Comparison of ENCODE assay signal across 11 cellular contexts in the genomic region with DNA sequence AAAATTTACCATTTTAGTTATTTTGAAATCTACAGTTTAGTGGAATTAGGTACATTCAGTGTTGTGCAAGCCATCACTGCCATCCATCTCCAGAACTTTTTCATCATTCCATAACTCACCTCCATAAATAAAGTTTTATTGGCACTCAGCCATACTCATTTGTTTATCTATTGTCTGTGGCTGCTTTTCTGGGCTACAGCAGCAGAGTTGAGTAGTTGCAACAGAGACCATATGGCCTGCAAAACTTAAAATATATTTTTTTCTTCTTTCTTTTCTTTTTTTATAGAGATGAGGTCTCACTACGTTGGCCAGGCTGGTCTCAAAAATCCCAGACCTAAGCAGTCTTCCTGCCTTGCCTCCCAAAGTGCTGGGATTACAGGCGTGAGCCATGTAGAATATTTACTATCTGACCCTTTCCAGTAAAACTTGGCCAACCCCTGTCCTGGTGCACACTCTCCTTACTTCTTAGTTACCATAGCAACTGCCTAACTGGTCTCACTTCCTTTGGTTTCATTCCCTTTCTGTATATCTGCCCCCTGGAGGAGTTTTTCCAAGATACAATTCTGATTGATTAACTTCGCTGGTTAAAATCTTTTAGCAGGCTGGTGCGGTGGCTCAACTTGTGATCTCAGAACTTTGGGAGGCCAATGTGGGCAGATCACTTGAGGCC.
DNase-seq lines count a peak whose midpoint lies in the region; ATAC-seq, FAIRE-seq and TF ChIP-seq lines count a peak whose summit lies in the region.
"Had no signal": no experiment of that assay in that cellular context is flagged by ENCODE, and none has a peak within 500 bp of the region (broad histone marks: within the 10 kb centered on the region; RNA-seq: fewer than 3 reads in every experiment).

No MANE protein-coding gene starts in this region.

- no peak overlapping the region for H3K4me3 ChIP-seq in Caco-2 (ENCODE audit: low read depth, low read length)
- H3K4me3 ChIP-seq in H1 (ENCODE audit: extremely low read depth in 1 of 4, insufficient read depth in 2 of 4, low read depth in 3 of 4, low read length in 4 of 4), result no peak overlapping the region
- H3K4me3 ChIP-seq in neural progenitor cell, result no peak overlapping the region
- H3K4me3 ChIP-seq in spleen, result no peak overlapping the region
- no peak overlapping the region for H3K4me3 ChIP-seq in aorta (ENCODE audit: low read length in 2 of 2)
- H3K4me3 ChIP-seq: skin epidermis had no signal

- H3K36me3 ChIP-seq in Caco-2 (ENCODE audit: control insufficient read depth, insufficient read depth, low read length) (peaks cover 3% of the 10 kb centered on the region), H1 (ENCODE audit: control insufficient read depth in 2 of 4, insufficient read depth in 4 of 4, low read length in 3 of 4) (no peaks in the 10 kb centered on the region), neural progenitor cell (no peaks in the 10 kb centered on the region), spleen (peaks cover 0 to 14% (median 0%) of the 10 kb centered on the region in 6 donors), aorta (ENCODE audit: control insufficient read depth in 1 of 2, insufficient read depth in 2 of 2, low read length in 1 of 2) (no peaks in the 10 kb centered on the region)

- H3K4me3 Mint-ChIP-seq in Caco-2 (ENCODE audit: unreplicated experiment) (no peak overlapping the region), neural progenitor cell (no peak overlapping the region)

- H4K91ac ChIP-seq in H1 (replicated peaks; ENCODE audit: insufficient read length, low read length), result no peak overlapping the region

- POLR2A ChIA-PET in Caco-2 (lab: Charles Lee) (no interaction called here), H1 (lab: Charles Lee; ENCODE audit: partially characterized antibody) (interaction anchor here (0.7 kb wide), 1 partner anchor 334 kb away, joined by 3 read pairs; no protein-coding TSS in a partner anchor)

- H2AFZ ChIP-seq in H1 (ENCODE audit: low read length) (no peak overlapping the region), neural progenitor cell (replicated peaks) (no peak overlapping the region)

- H3K27ac ChIP-seq in H1 (ENCODE audit: low read depth, low read length), result no peak overlapping the region
- no peak overlapping the region for H3K27ac ChIP-seq in neural progenitor cell
- no peak overlapping the region for H3K27ac ChIP-seq in spleen
- H3K27ac ChIP-seq in aorta (ENCODE audit: low read depth in 1 of 2, low read length in 2 of 2), result no peak overlapping the region
- H3K27ac ChIP-seq: skin epidermis had no signal

- H3K23me2 ChIP-seq in H1 (ENCODE audit: low read depth, low read length), result no peaks in the 10 kb centered on the region

- H4K20me1 ChIP-seq in H1 (replicated peaks in 1 of 2; ENCODE audit: control insufficient read depth in 1 of 2, insufficient read depth in 2 of 2, low read length in 2 of 2), result peaks cover 0 to 7% of the 10 kb centered on the region in 2 experiments
- H4K20me1 ChIP-seq in neural progenitor cell (ENCODE audit: low read depth), result peaks cover 35% of the 10 kb centered on the region

- peaks cover 6% of the 10 kb centered on the region for H3K79me1 ChIP-seq in H1 (ENCODE audit: low read depth, low read length)

- no peak overlapping the region for H3K4ac ChIP-seq in H1 (replicated peaks; ENCODE audit: insufficient read length, low read depth, low read length)

- H3K27me3 ChIP-seq in Caco-2 (replicated peaks; ENCODE audit: control insufficient read depth, insufficient read depth, low read length) (no peaks in the 10 kb centered on the region), H1 (replicated peaks in 1 of 4; ENCODE audit: control insufficient read depth in 3 of 4, extremely low read depth in 1 of 4, insufficient read depth in 3 of 4, low read length in 3 of 4) (no peaks in the 10 kb centered on the region), neural progenitor cell (no peaks in the 10 kb centered on the region), spleen (replicated peaks in 1 of 7) (no peaks in the 10 kb centered on the region), aorta (ENCODE audit: control insufficient read depth in 1 of 2, insufficient read depth in 2 of 2, low read length in 1 of 2) (no peaks in the 10 kb centered on the region)

- no peak overlapping the region for H2BK12ac ChIP-seq in H1 (ENCODE audit: low read depth, low read length)

- no peak overlapping the region for H4K8ac ChIP-seq in H1 (ENCODE audit: extremely low read depth, insufficient read depth, low read length)

- no peak overlapping the region for H3K56ac ChIP-seq in H1 (replicated peaks; ENCODE audit: insufficient read length, low read depth, low read length)

- no peaks in the 10 kb centered on the region for H3F3A ChIP-seq in neural progenitor cell (ENCODE audit: low read depth)

- no peak overlapping the region for H3K14ac ChIP-seq in H1 (ENCODE audit: insufficient read length)

- no peak overlapping the region for H2BK20ac ChIP-seq in H1 (ENCODE audit: low read length)

- ATAC-seq in aorta (ENCODE audit: low FRiP score), result no peak

- intact Hi-C loops in Caco-2 (cut with micrococcal nuclease; ENCODE audit: unreplicated experiment), result no loop called here
- intact Hi-C loops in spleen (cut with DNase I; ENCODE audit: low total_unique reads), result no loop called here
- intact Hi-C loops in aorta (cut with DNase I), result no loop called here

- H2BK15ac ChIP-seq in H1 (ENCODE audit: low read length), result no peak overlapping the region

- CTCF ChIA-PET in Caco-2 (lab: Charles Lee) (no interaction called here), H1 (lab: Charles Lee; ENCODE audit: partially characterized antibody) (interaction anchor here (1.5 kb wide), 1 partner anchor 102 kb away, joined by 4 read pairs; no protein-coding TSS in a partner anchor)

- H3K4me1 Mint-ChIP-seq in Caco-2 (ENCODE audit: low read depth, unreplicated experiment) (peaks cover 8% of the 10 kb centered on the region), neural progenitor cell (peaks cover 21% of the 10 kb centered on the region)

- H3K36me3 Mint-ChIP-seq in Caco-2 (ENCODE audit: insufficient read depth, unreplicated experiment) (peaks cover 63% of the 10 kb centered on the region), neural progenitor cell (peaks cover 6% of the 10 kb centered on the region)

- H2BK5ac ChIP-seq in H1 (ENCODE audit: low read depth, low read length), result no peak overlapping the region

- H3K18ac ChIP-seq in H1 (ENCODE audit: extremely low read depth, low read length), result no peak overlapping the region

- DNase-seq in Caco-2, result peak in 1 of 2 experiments; percentile 22
- DNase-seq in Kasumi-1 (lab: John Stamatoyannopoulos, UW), result peak; percentile 21 to 25
- no peak for DNase-seq in H1 (ENCODE audit: low read depth in 1 of 2, low spot score in 2 of 2)
- peak; percentile 35 for DNase-seq in neural progenitor cell (ENCODE audit: low spot score)
- DNase-seq in NCI-H526 treated with DMSO at 0.1 percent for 48 hours (lab: John Stamatoyannopoulos, UW), result no peak
- no peak for DNase-seq in activated naive CD4-positive, alpha-beta T cell (lab: John Stamatoyannopoulos, UW)
- DNase-seq in spleen, result no peak
- DNase-seq in aorta, result no peak
- DNase-seq: activated CD4-positive, CD25-positive, alpha-beta regulatory T cell; anterior cingulate cortex had no signal

- no peak overlapping the region for H4K5ac ChIP-seq in H1 (ENCODE audit: insufficient read length, low read depth, low read length)

- no peak for TF ChIP-seq POLR2A in H1 (IDR thresholded peaks at IDR 0.05; ENCODE audit: control extremely low read depth in 1 of 2, low read depth in 2 of 2, low read length in 2 of 2)
- TF ChIP-seq POLR2A in spleen (IDR thresholded peaks at IDR 0.05), result no peak

- TF ChIP-seq RAD21 in H1 (IDR thresholded peaks at IDR 0.05 in 1 of 2, conservative IDR thresholded peaks at IDR 0.05 in 1 of 2; ENCODE audit: low read depth in 2 of 2, low read length in 2 of 2), result peak; percentile 8 to 42; a peak in 3 of 4 replicates

- H3K4me2 ChIP-seq in H1 (ENCODE audit: insufficient read depth in 1 of 2, low read depth in 2 of 2, low read length in 2 of 2) (no peak overlapping the region), neural progenitor cell (no peak overlapping the region)

- peak overlapping the region; percentile 21 for H3K27ac Mint-ChIP-seq in Caco-2 (ENCODE audit: unreplicated experiment)
- peak overlapping the region; percentile 18 for H3K27ac Mint-ChIP-seq in neural progenitor cell

- H3K9ac ChIP-seq in H1 (replicated peaks in 1 of 4; ENCODE audit: extremely low read depth in 1 of 4, low read depth in 3 of 4, low read length in 3 of 4) (no peak overlapping the region), neural progenitor cell (no peak overlapping the region)

- 84% methylated on average over 4 of the region's 4 CpGs; no CpG with 5 or more reads in 1 of the 2 experiments for WGBS in H1 (ENCODE audit: extremely low coverage in 1 of 2, insufficient coverage in 1 of 2, insufficient read length in 1 of 2, insufficient replicate concordance in 2 of 2, low coverage in 1 of 2, low lambda C conversion rate in 2 of 2, missing lambda C conversion rate in 1 of 2), 2 experiments
- 83 to 95% (median 85%) methylated on average over 4 of the region's 4 CpGs for WGBS in spleen, 5 donors
- 50 to 51% methylated on average over 4 of the region's 4 CpGs for WGBS in aorta, 2 donors

- no peak for TF ChIP-seq EP300 in H1 (IDR thresholded peaks at IDR 0.05; ENCODE audit: borderline replicate concordance in 1 of 2, low read depth in 2 of 2, low read length in 2 of 2)

- H3K79me2 ChIP-seq in H1 (ENCODE audit: control insufficient read depth in 1 of 2, insufficient read depth in 2 of 2, low read length in 2 of 2) (peaks cover 0 to 79% of the 10 kb centered on the region in 2 experiments; a peak in 3 of 4 replicates), neural progenitor cell (ENCODE audit: low read depth) (peaks cover 92% of the 10 kb centered on the region)

- H3K27me3 Mint-ChIP-seq in Caco-2 (ENCODE audit: insufficient read depth, unreplicated experiment), result no peaks in the 10 kb centered on the region
- peaks cover under 1% of the 10 kb centered on the region for H3K27me3 Mint-ChIP-seq in neural progenitor cell (ENCODE audit: insufficient read depth, low read depth)

- H3K9me3 ChIP-seq in Caco-2, result no peaks in the 10 kb centered on the region
- no peaks in the 10 kb centered on the region for H3K9me3 ChIP-seq in H1 (ENCODE audit: insufficient read depth in 2 of 2, low read depth in 1 of 2, low read length in 1 of 2)
- no peaks in the 10 kb centered on the region for H3K9me3 ChIP-seq in neural progenitor cell (ENCODE audit: low read depth)
- H3K9me3 ChIP-seq in spleen, result no peaks in the 10 kb centered on the region
- no peaks in the 10 kb centered on the region for H3K9me3 ChIP-seq in aorta (ENCODE audit: control insufficient read depth, low read length)

- no peak overlapping the region for H2AK5ac ChIP-seq in H1 (ENCODE audit: low read depth, low read length)

- H3K9me3 Mint-ChIP-seq in Caco-2 (ENCODE audit: unreplicated experiment) (no peaks in the 10 kb centered on the region), neural progenitor cell (no peaks in the 10 kb centered on the region)

- H3K4me1 ChIP-seq in Caco-2 (no peaks in the 10 kb centered on the region), H1 (replicated peaks in 1 of 4; ENCODE audit: control insufficient read depth in 3 of 4, insufficient read depth in 4 of 4, low read length in 3 of 4) (peaks cover 0 to 12% (median 4%) of the 10 kb centered on the region in 4 experiments; a peak in 5 of 7 replicates), neural progenitor cell (peaks cover 11% of the 10 kb centered on the region), spleen (peaks cover 0 to 47% (median 14%) of the 10 kb centered on the region in 6 donors), aorta (ENCODE audit: control insufficient read depth in 1 of 2, insufficient read depth in 2 of 2, low read length in 2 of 2) (peaks cover 3 to 6% of the 10 kb centered on the region in 2 donors)

- no TSS peak for BruUV-seq in Caco-2 (replicated peaks; lab: Mats Ljungman, UMichigan)

- no peak overlapping the region for H3K23ac ChIP-seq in H1 (ENCODE audit: insufficient read length)

- no peak overlapping the region for H2BK120ac ChIP-seq in H1 (replicated peaks; ENCODE audit: low read depth, low read length)

- TF ChIP-seq CTCF in Caco-2 (IDR thresholded peaks at IDR 0.05; ENCODE audit: insufficient read depth in 1 of 2, low read depth in 1 of 2, low read length in 1 of 2, severe bottlenecking in 1 of 2, unreplicated experiment in 1 of 2) (no peak), H1 (IDR thresholded peaks at IDR 0.05; ENCODE audit: control extremely low read depth in 1 of 3, insufficient read depth in 1 of 3, low read depth in 1 of 3, low read length in 3 of 3) (peak in 1 of 3 experiments; percentile 33; a peak in 2 of 4 replicates), neural progenitor cell (IDR thresholded peaks at IDR 0.05) (no peak), spleen (IDR thresholded peaks at IDR 0.05 in 8 of 11, conservative IDR thresholded peaks at IDR 0.05 in 3 of 11) (no peak)

- FAIRE-seq in H1 (lab: Jason Lieb, UNC), result no peak

Comparison
In these comparisons a context has a peak if more than half of its experiments do, and no peak if none do; other contexts are left out.
1. DNase-seq: peak in Kasumi-1 (2 of 2) and neural progenitor cell (single experiment); none in H1 (0 of 2), NCI-H526 treated with DMSO at 0.1 percent for 48 hours (single experiment), activated naive CD4-positive, alpha-beta T cell (0 of 4), spleen (single experiment) and aorta (0 of 2).